2 cellular contexts compared by ENCODE assay signal in genomic region chr3:151443583-151443982, GRCh38.
TF ChIP-seq lines count a peak whose summit lies in the region.

No MANE protein-coding gene starts in this region.

TF ChIP-seq in Ishikawa, 13 proteins besides CTCF, POLR2A, EP300 and RAD21:
- TF ChIP-seq CREB1 (IDR thresholded peaks at IDR 0.05; ENCODE audit: low read depth) (no peak), NFIC (IDR thresholded peaks at IDR 0.05) (no peak), YY1 (IDR thresholded peaks at IDR 0.05; ENCODE audit: low read depth) (no peak), ZBTB7A (IDR thresholded peaks at IDR 0.05; ENCODE audit: low read depth) (no peak), FOXM1 (IDR thresholded peaks at IDR 0.05; ENCODE audit: borderline replicate concordance, low read depth) (no peak), EGR1 (IDR thresholded peaks at IDR 0.05) (no peak), REST (IDR thresholded peaks at IDR 0.05; ENCODE audit: low read depth) (peak; percentile 92), MAX (IDR thresholded peaks at IDR 0.05) (no peak), CEBPB (IDR thresholded peaks at IDR 0.05) (no peak)

TF ChIP-seq in K562, 482 proteins besides CTCF, POLR2A, EP300 and RAD21:
- peak; percentile 82 for TF ChIP-seq REST (CRISPR knock-in tag; IDR thresholded peaks at IDR 0.05; ENCODE audit: low read depth)
- no peak for TF ChIP-seq CEBPB (tag; IDR thresholded peaks at IDR 0.05)
- peak; percentile 93 for TF ChIP-seq EHMT2 (IDR thresholded peaks at IDR 0.05)
- TF ChIP-seq MIER1 (IDR thresholded peaks at IDR 0.05; ENCODE audit: low read depth): peak; percentile 86
